In genomic region chr5:52814749-52815148, GRCh38 we compare ENCODE assay signal across 19 cellular contexts. TPM values are rescaled to one million over a fixed set of nuclear protein-coding genes. Genes with fewer than 3 reads are reported as not detected.
DNase-seq lines count a peak whose midpoint lies in the region; ATAC-seq and TF ChIP-seq lines count a peak whose summit lies in the region.
"Had no signal": no experiment of that assay in that cellular context is flagged by ENCODE, and none has a peak within 500 bp of the region (broad histone marks: within the 10 kb centered on the region; RNA-seq: fewer than 3 reads in every experiment).

No MANE protein-coding gene starts in this region.

- H3K4me1 ChIP-seq in heart left ventricle (peaks cover 0 to 65% (median 30%) of the 10 kb centered on the region in 12 donors), rectal smooth muscle tissue (ENCODE audit: control insufficient read depth, insufficient read depth, low read length) (peaks cover 28% of the 10 kb centered on the region), tibial artery (peaks cover 10 to 92% (median 52%) of the 10 kb centered on the region in 4 donors)

- TF ChIP-seq CTCF in heart left ventricle (IDR thresholded peaks at IDR 0.05) (no peak), tibial artery (IDR thresholded peaks at IDR 0.05) (no peak)

- WGBS in heart left ventricle, 4 donors: 51 to 73% (median 58%) methylated on average over 2 of the region's 2 CpGs

- intact Hi-C loops in heart left ventricle (cut with DNase I) (no loop called here), Right ventricle myocardium superior (cut with DNase I) (no loop called here), tibial artery (cut with DNase I; ENCODE audit: low total_unique reads) (no loop called here)

- no peak overlapping the region for H3K4me3 ChIP-seq in heart left ventricle
- H3K4me3 ChIP-seq in rectal smooth muscle tissue (ENCODE audit: low read length): no peak overlapping the region
- no peak overlapping the region for H3K4me3 ChIP-seq in tibial artery

- no peaks in the 10 kb centered on the region for H3K36me3 ChIP-seq in heart left ventricle
- no peaks in the 10 kb centered on the region for H3K36me3 ChIP-seq in rectal smooth muscle tissue (ENCODE audit: control insufficient read depth, insufficient read depth, low read length)
- no peaks in the 10 kb centered on the region for H3K36me3 ChIP-seq in tibial artery

- no peak for DNase-seq in heart left ventricle
- DNase-seq in Right ventricle myocardium superior: no peak
- DNase-seq in left lobe of liver (ENCODE audit: low spot score): no peak
- DNase-seq in tibial artery: no peak
- no peak for DNase-seq in activated CD4-positive, alpha-beta T cell treated with anti-CD3 and anti-CD28 coated beads, Interleukin-2, amount 50 U/mL, for 1 hour
- no peak for DNase-seq in activated CD4-positive, alpha-beta T cell treated with anti-CD3 and anti-CD28 coated beads for 1 hour
- DNase-seq: CD8-positive, alpha-beta memory T cell; DND-41; GDM1; KG1; NCI-H1048; NCI-H2107; NCI-H226; NCI-H526; NK-92 treated with Interleukin-12 subunit alpha and Interleukin-12 subunit beta, amount 100 ng/mL, for 24 hours had no signal

- H3K9me3 ChIP-seq in heart left ventricle: no peaks in the 10 kb centered on the region
- no peaks in the 10 kb centered on the region for H3K9me3 ChIP-seq in tibial artery

- H3K27me3 ChIP-seq in heart left ventricle (no peaks in the 10 kb centered on the region), rectal smooth muscle tissue (ENCODE audit: control insufficient read depth, insufficient read depth, low read length) (no peaks in the 10 kb centered on the region), tibial artery (no peaks in the 10 kb centered on the region)

- no peak for TF ChIP-seq POLR2A in heart left ventricle (IDR thresholded peaks at IDR 0.05)

- H3K9ac ChIP-seq in rectal smooth muscle tissue (ENCODE audit: low read length): no peak overlapping the region

- peak in 2 of 4 donors; percentile 41 to 73 for ATAC-seq in heart left ventricle
- ATAC-seq in Right ventricle myocardium superior (ENCODE audit: poor library complexity): no peak
- ATAC-seq in left lobe of liver: peak; percentile 42
- ATAC-seq in GM18909 (IDR thresholded peaks at IDR 0.05; ENCODE audit: poor library complexity, unreplicated experiment): no peak

- peak overlapping the region in 10 of 12 donors; percentile 7 to 55 (median 26) for H3K27ac ChIP-seq in heart left ventricle
- H3K27ac ChIP-seq in rectal smooth muscle tissue (ENCODE audit: low read depth, low read length): peak overlapping the region; percentile 19
- peak overlapping the region; percentile 70 to 95 for H3K27ac ChIP-seq in tibial artery
- H3K27ac ChIP-seq: 22Rv1, HL-60 had no signal

RNA-seq across cellular contexts. Expression of gene ITGA1, which starts 27.0 kb away (rescaled TPM):
- total RNA-seq in heart left ventricle (10 to 100 TPM; 20.9 to 52.0 (median 24.6) TPM), Right ventricle myocardium superior (23.6 TPM), left lobe of liver (69.5 TPM)
- 1 to 10 TPM; 5.5 to 9.1 TPM for polyA plus RNA-seq in heart left ventricle

RNA-seq across cellular contexts. Expression of gene PELO, which starts 27.0 kb away (rescaled TPM):
- total RNA-seq in heart left ventricle (10 to 100 TPM; 12.8 to 28.4 (median 20.1) TPM), Right ventricle myocardium superior (16.9 TPM), left lobe of liver (21.0 TPM)
- polyA plus RNA-seq in heart left ventricle: 10 to 100 TPM in 1 of 2 donors, 1 to 10 TPM in 1; 4.3 to 16.8 TPM

Comparison
In these comparisons a context has a peak if more than half of its experiments do, and no peak if none do; other contexts are left out.
1. H3K27ac ChIP-seq: peak in every context shown above with its lines; median percentile 82 in tibial artery; 26 in heart left ventricle; 19 in rectal smooth muscle tissue.